ENCODE assay signal across 18 cellular contexts in the genomic region with DNA sequence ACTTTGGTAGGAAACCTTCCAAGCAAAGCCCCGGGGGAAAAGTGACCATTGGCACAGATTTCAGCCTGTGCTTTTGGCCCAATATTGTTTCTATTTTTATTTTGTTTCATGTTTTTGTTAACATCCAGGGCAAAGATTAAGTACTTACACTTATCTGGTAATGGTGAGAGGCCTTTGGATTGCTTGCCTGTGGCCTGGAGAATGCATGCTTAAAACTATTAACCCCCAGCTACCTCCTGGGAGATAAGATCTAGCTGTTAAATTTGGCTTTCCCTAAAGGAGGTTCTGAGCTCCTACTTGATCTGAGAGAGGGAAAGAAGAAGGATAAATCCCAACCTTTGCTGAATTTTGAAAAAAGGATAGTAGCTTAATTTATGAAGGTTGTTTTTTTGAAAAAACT.
DNase-seq lines count a peak whose midpoint lies in the region; ATAC-seq, FAIRE-seq and TF ChIP-seq lines count a peak whose summit lies in the region.
"Had no signal": no experiment of that assay in that cellular context is flagged by ENCODE, and none has a peak within 500 bp of the region (broad histone marks: within the 10 kb centered on the region; RNA-seq: fewer than 3 reads in every experiment).

No MANE protein-coding gene starts in this region.

- intact Hi-C loops in breast epithelium (cut with DNase I; ENCODE audit: low total_unique reads), result no loop called here
- intact Hi-C loops in MCF 10A (cut with micrococcal nuclease), result no loop called here
- intact Hi-C loops in naive thymus-derived CD4-positive, alpha-beta T cell (cut with micrococcal nuclease), result no loop called here
- intact Hi-C loops in uterus (cut with DNase I; ENCODE audit: low total_unique reads), result no loop called here

- H3K36me3 Mint-ChIP-seq in MCF 10A (ENCODE audit: insufficient read depth, unreplicated experiment), result peaks cover 6% of the 10 kb centered on the region
- peaks cover 34% of the 10 kb centered on the region for H3K36me3 Mint-ChIP-seq in endodermal cell (ENCODE audit: low read depth)
- peaks cover 5 to 15% (median 5%) of the 10 kb centered on the region in 5 donors for H3K36me3 Mint-ChIP-seq in naive thymus-derived CD4-positive, alpha-beta T cell

- H3K27ac ChIP-seq in breast epithelium, result peak overlapping the region; percentile 50 to 61
- H3K27ac ChIP-seq in endodermal cell (ENCODE audit: low read depth, low read length), result no peak overlapping the region
- no peak overlapping the region for H3K27ac ChIP-seq in naive thymus-derived CD4-positive, alpha-beta T cell (ENCODE audit: low read depth, low read length)
- peak overlapping the region; percentile 65 to 72 for H3K27ac ChIP-seq in uterus
- no peak overlapping the region for H3K27ac ChIP-seq in small intestine (ENCODE audit: low read depth in 1 of 2, low read length in 1 of 2)

- H3K4me3 Mint-ChIP-seq in MCF 10A (ENCODE audit: unreplicated experiment) (no peak overlapping the region), endodermal cell (no peak overlapping the region)
- peak overlapping the region in 3 of 10 donors; percentile 29 to 41 (median 41) for H3K4me3 Mint-ChIP-seq in naive thymus-derived CD4-positive, alpha-beta T cell
- H3K4me3 Mint-ChIP-seq: activated naive CD4-positive, alpha-beta T cell treated with anti-CD3 and anti-CD28 coated beads for 36 hours; neural crest cell had no signal

- no peak for TF ChIP-seq CTCF in breast epithelium (IDR thresholded peaks at IDR 0.05)
- TF ChIP-seq CTCF in MCF 10A (IDR thresholded peaks at IDR 0.05; ENCODE audit: unreplicated experiment), result no peak
- no peak for TF ChIP-seq CTCF in endodermal cell (conservative IDR thresholded peaks at IDR 0.05)
- no peak for TF ChIP-seq CTCF in uterus (IDR thresholded peaks at IDR 0.05)

- no peak for DNase-seq in breast epithelium (ENCODE audit: low spot score in 2 of 2)
- DNase-seq in MCF 10A (ENCODE audit: unreplicated experiment), result no peak
- no peak for DNase-seq in endodermal cell
- DNase-seq in naive thymus-derived CD4-positive, alpha-beta T cell, result no peak
- DNase-seq in uterus, result no peak
- DNase-seq in NCI-H524 (lab: John Stamatoyannopoulos, UW), result no peak
- no peak for DNase-seq in activated CD8-positive, alpha-beta memory T cell treated with anti-CD3 and anti-CD28 coated beads for 24 hours
- no peak for DNase-seq in small intestine
- DNase-seq: activated CD4-positive, alpha-beta T cell treated with anti-CD3 and anti-CD28 coated beads for 1 hour; activated naive CD4-positive, alpha-beta T cell treated with anti-CD3 and anti-CD28 coated beads for 36 hours; effector CD8-positive, alpha-beta T cell; IMR-90; MV-4-11; SIG-M5; T-helper 9 cell had no signal

- H3K27me3 Mint-ChIP-seq in MCF 10A (ENCODE audit: insufficient read depth, unreplicated experiment) (no peaks in the 10 kb centered on the region), endodermal cell (ENCODE audit: insufficient read depth) (peaks cover 45% of the 10 kb centered on the region)
- no peaks in the 10 kb centered on the region for H3K27me3 Mint-ChIP-seq in naive thymus-derived CD4-positive, alpha-beta T cell

- no peak for ATAC-seq in naive thymus-derived CD4-positive, alpha-beta T cell

- H3K27me3 ChIP-seq in breast epithelium, result no peaks in the 10 kb centered on the region
- peaks cover 69% of the 10 kb centered on the region for H3K27me3 ChIP-seq in endodermal cell (ENCODE audit: control insufficient read depth, insufficient read depth, low read length, poor library complexity, severe bottlenecking)
- no peaks in the 10 kb centered on the region for H3K27me3 ChIP-seq in naive thymus-derived CD4-positive, alpha-beta T cell (ENCODE audit: control insufficient read depth in 2 of 2, insufficient read depth in 2 of 2, low read length in 2 of 2)
- no peaks in the 10 kb centered on the region for H3K27me3 ChIP-seq in uterus
- H3K27me3 ChIP-seq in small intestine (ENCODE audit: control insufficient read depth in 2 of 2, insufficient read depth in 2 of 2, low read length in 2 of 2), result no peaks in the 10 kb centered on the region

- FAIRE-seq in small intestine (lab: Jason Lieb, UNC), result no peak

- no peaks in the 10 kb centered on the region for H3K4me1 Mint-ChIP-seq in MCF 10A (ENCODE audit: insufficient read depth, unreplicated experiment)
- peaks cover 20% of the 10 kb centered on the region for H3K4me1 Mint-ChIP-seq in endodermal cell
- peaks cover 15 to 57% (median 49%) of the 10 kb centered on the region in 7 donors for H3K4me1 Mint-ChIP-seq in naive thymus-derived CD4-positive, alpha-beta T cell
- H3K4me1 Mint-ChIP-seq: neural crest cell had no signal

- H3K4me1 ChIP-seq in breast epithelium, result peaks cover 0 to 12% of the 10 kb centered on the region in 2 donors
- H3K4me1 ChIP-seq in endodermal cell (ENCODE audit: control insufficient read depth, insufficient read depth, low read length), result peaks cover 8% of the 10 kb centered on the region
- H3K4me1 ChIP-seq in naive thymus-derived CD4-positive, alpha-beta T cell (ENCODE audit: control insufficient read depth in 2 of 2, insufficient read depth in 2 of 2, low read length in 2 of 2), result peaks cover 0 to 20% of the 10 kb centered on the region in 2 donors
- H3K4me1 ChIP-seq in uterus, result peaks cover 0 to 14% of the 10 kb centered on the region in 2 donors
- H3K4me1 ChIP-seq in small intestine (ENCODE audit: control insufficient read depth in 2 of 2, insufficient read depth in 1 of 2, low read depth in 1 of 2, low read length in 1 of 2), result peaks cover 1 to 2% of the 10 kb centered on the region in 2 donors
- H3K4me1 ChIP-seq: HAP-1 had no signal

- WGBS in endodermal cell (ENCODE audit: insufficient coverage in 1 of 2, insufficient read length in 1 of 2), 2 experiments, result 87% methylated on average over 1 of the region's 1 CpG; no CpG with 5 or more reads in 1 of the 2 experiments
- WGBS in small intestine, 3 donors, result 20 to 45% (median 35%) methylated on average over 1 of the region's 1 CpG

- no peaks in the 10 kb centered on the region for H3K36me3 ChIP-seq in breast epithelium
- peaks cover 5% of the 10 kb centered on the region for H3K36me3 ChIP-seq in endodermal cell (ENCODE audit: control insufficient read depth, insufficient read depth, low read length)
- H3K36me3 ChIP-seq in naive thymus-derived CD4-positive, alpha-beta T cell (ENCODE audit: control insufficient read depth in 2 of 3, insufficient read depth in 3 of 3, low read length in 3 of 3), result no peaks in the 10 kb centered on the region
- no peaks in the 10 kb centered on the region for H3K36me3 ChIP-seq in uterus
- no peaks in the 10 kb centered on the region for H3K36me3 ChIP-seq in small intestine (ENCODE audit: control insufficient read depth in 2 of 2, insufficient read depth in 2 of 2, low read length in 2 of 2)
- H3K36me3 ChIP-seq: HAP-1 had no signal

- H3K9ac ChIP-seq in endodermal cell (ENCODE audit: extremely low read depth, low read length, poor library complexity, severe bottlenecking), result no peak overlapping the region

- no peak overlapping the region for H3K27ac Mint-ChIP-seq in MCF 10A (ENCODE audit: low read depth, unreplicated experiment)
- no peak overlapping the region for H3K27ac Mint-ChIP-seq in endodermal cell
- H3K27ac Mint-ChIP-seq in naive thymus-derived CD4-positive, alpha-beta T cell, result peak overlapping the region in 7 of 9 donors; percentile 38 to 83 (median 56)
- H3K27ac Mint-ChIP-seq: activated naive CD4-positive, alpha-beta T cell treated with anti-CD3 and anti-CD28 coated beads for 36 hours had no signal

- POLR2A ChIA-PET in MCF 10A (lab: Yijun Ruan, JAX), result interaction anchor here (0.6 to 0.7 kb wide), 2 partner anchors 17 to 92 kb away, joined by 3 read pairs; no protein-coding TSS in a partner anchor
- POLR2A ChIA-PET in naive thymus-derived CD4-positive, alpha-beta T cell (lab: Charles Lee), result no interaction called here

- TF ChIP-seq POLR2A in breast epithelium (IDR thresholded peaks at IDR 0.05), result no peak
- TF ChIP-seq POLR2A in uterus (IDR thresholded peaks at IDR 0.05), result no peak

- H3K9me3 Mint-ChIP-seq in MCF 10A (ENCODE audit: unreplicated experiment) (no peaks in the 10 kb centered on the region), endodermal cell (peaks cover 5% of the 10 kb centered on the region)
- H3K9me3 Mint-ChIP-seq in naive thymus-derived CD4-positive, alpha-beta T cell, result no peaks in the 10 kb centered on the region
- H3K9me3 Mint-ChIP-seq: activated naive CD4-positive, alpha-beta T cell treated with anti-CD3 and anti-CD28 coated beads for 36 hours had no signal

- H3K9me3 ChIP-seq in breast epithelium (no peaks in the 10 kb centered on the region), endodermal cell (ENCODE audit: control insufficient read depth, low read length) (no peaks in the 10 kb centered on the region), uterus (no peaks in the 10 kb centered on the region), small intestine (ENCODE audit: control insufficient read depth, low read depth) (no peaks in the 10 kb centered on the region)
- H3K9me3 ChIP-seq in naive thymus-derived CD4-positive, alpha-beta T cell (ENCODE audit: control insufficient read depth in 2 of 3, low read length in 3 of 3), result no peaks in the 10 kb centered on the region
- H3K9me3 ChIP-seq: HAP-1 had no signal

- BruUV-seq in MCF 10A (replicated peaks; lab: Mats Ljungman, UMichigan), result no TSS peak

- no peak overlapping the region for H3K4me3 ChIP-seq in breast epithelium
- peak overlapping the region; percentile 17 for H3K4me3 ChIP-seq in endodermal cell (ENCODE audit: low read length)
- H3K4me3 ChIP-seq in naive thymus-derived CD4-positive, alpha-beta T cell (ENCODE audit: low read length), result no peak overlapping the region
- no peak overlapping the region for H3K4me3 ChIP-seq in uterus
- no peak overlapping the region for H3K4me3 ChIP-seq in small intestine (ENCODE audit: low read depth in 1 of 2, low read length in 2 of 2)
- H3K4me3 ChIP-seq: HAP-1, lung had no signal

- CTCF ChIA-PET in MCF 10A (lab: Yijun Ruan, JAX), result interaction anchor here (0.7 to 1.3 kb wide), 4 partner anchors 20 to 927 kb away, joined by 3 to 5 read pairs (median 4); no protein-coding TSS in a partner anchor
- CTCF ChIA-PET in naive thymus-derived CD4-positive, alpha-beta T cell (lab: Charles Lee), result interaction anchor here (1.0 kb wide), 1 partner anchor 21 kb away, joined by 4 read pairs; no protein-coding TSS in a partner anchor

Comparison
In these comparisons a context has a peak if more than half of its experiments do, and no peak if none do; other contexts are left out.
1. H3K27ac ChIP-seq: peak in breast epithelium (2 of 2) and uterus (2 of 2); none in endodermal cell (single experiment), naive thymus-derived CD4-positive, alpha-beta T cell (single experiment) and small intestine (0 of 2).
2. H3K27ac Mint-ChIP-seq: peak in naive thymus-derived CD4-positive, alpha-beta T cell (7 of 9); none in MCF 10A (single experiment) and endodermal cell (single experiment).